In the genomic region with DNA sequence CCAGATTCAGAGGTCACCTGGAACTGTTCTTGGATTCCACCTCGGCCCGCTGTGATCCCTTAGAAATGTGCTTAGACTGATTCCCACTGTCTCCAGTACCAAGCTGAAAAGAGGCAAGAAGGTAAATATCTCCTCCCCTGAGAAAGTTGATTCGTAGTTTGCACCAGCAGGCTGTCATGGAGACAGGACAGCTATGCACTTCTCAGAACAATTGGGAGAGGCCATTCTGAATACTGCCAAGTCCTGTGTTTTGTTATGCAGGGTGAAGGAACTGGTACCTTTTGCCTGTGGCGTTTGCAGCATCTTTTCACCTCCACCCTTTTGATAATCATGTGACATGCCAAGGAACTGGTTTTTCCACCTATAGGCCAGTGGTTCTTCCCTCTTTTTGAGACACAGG, we compare ENCODE assay signal across 20 cellular contexts. TPM values are rescaled to one million over a fixed set of nuclear protein-coding genes. Genes with fewer than 3 reads are reported as not detected.
DNase-seq lines count a peak whose midpoint lies in the region; ATAC-seq and TF ChIP-seq lines count a peak whose summit lies in the region.
"Had no signal": no experiment of that assay in that cellular context is flagged by ENCODE, and none has a peak within 500 bp of the region (broad histone marks: within the 10 kb centered on the region; RNA-seq: fewer than 3 reads in every experiment).

No MANE protein-coding gene starts in this region.

- H2BK20ac ChIP-seq in IMR-90 (ENCODE audit: low read depth, low read length): no peak overlapping the region

- H3K9me3 Mint-ChIP-seq in naive thymus-derived CD4-positive, alpha-beta T cell: peaks cover 0 to 7% (median 3%) of the 10 kb centered on the region in 11 donors
- no peaks in the 10 kb centered on the region for H3K9me3 Mint-ChIP-seq in activated T-helper 2 cell treated with anti-CD3 and anti-CD28 coated beads, Interferon-gamma antibody, Interleukin-2, Interleukin-4, amounts not matched to agents 10 μg/mL and 5 μg/mL and 100 μg/mL, durations not matched to agents 14 hours and 24 hours and 36 hours

- no peak overlapping the region for H2AK5ac ChIP-seq in IMR-90 (ENCODE audit: low read depth, low read length)

- H2AK9ac ChIP-seq in IMR-90 (replicated peaks; ENCODE audit: low read depth, low read length, poor library complexity): no peak overlapping the region

- no peak overlapping the region for H2BK5ac ChIP-seq in IMR-90 (ENCODE audit: low read depth, low read length, poor library complexity, severe bottlenecking)

- intact Hi-C loops in IMR-90 (cut with micrococcal nuclease): no loop called here
- intact Hi-C loops in mammary epithelial cell (cut with micrococcal nuclease): no loop called here
- intact Hi-C loops in thyroid gland (cut with DNase I): no loop called here
- intact Hi-C loops in naive thymus-derived CD4-positive, alpha-beta T cell (cut with micrococcal nuclease): no loop called here
- intact Hi-C loops in activated T-helper 2 cell treated with anti-CD3 and anti-CD28 coated beads, Interferon-gamma antibody, Interleukin-2, Interleukin-4, amounts not matched to agents 10 μg/mL and 5 μg/mL and 100 μg/mL, durations not matched to agents 14 hours and 24 hours and 36 hours (cut with micrococcal nuclease): no loop called here

- H3K27me3 ChIP-seq in IMR-90 (ENCODE audit: control insufficient read depth, insufficient read depth, low read length) (peaks cover 6% of the 10 kb centered on the region; the same call in 1 of the 2 replicates), mammary epithelial cell (ENCODE audit: insufficient read depth, low read length) (no peaks in the 10 kb centered on the region), suprapubic skin (no peaks in the 10 kb centered on the region), thyroid gland (no peaks in the 10 kb centered on the region)
- H3K27me3 ChIP-seq in naive thymus-derived CD4-positive, alpha-beta T cell (ENCODE audit: control insufficient read depth in 2 of 2, insufficient read depth in 2 of 2, low read length in 2 of 2): no peaks in the 10 kb centered on the region
- H3K27me3 ChIP-seq: cardiac muscle cell, dorsolateral prefrontal cortex had no signal

- H3K4me1 ChIP-seq in IMR-90 (ENCODE audit: control insufficient read depth, insufficient read depth, low read length) (no peaks in the 10 kb centered on the region), mammary epithelial cell (ENCODE audit: insufficient read depth, low read length) (peaks cover 28% of the 10 kb centered on the region), suprapubic skin (peaks cover 55% of the 10 kb centered on the region), thyroid gland (no peaks in the 10 kb centered on the region)
- no peaks in the 10 kb centered on the region for H3K4me1 ChIP-seq in naive thymus-derived CD4-positive, alpha-beta T cell (ENCODE audit: control insufficient read depth in 2 of 2, insufficient read depth in 2 of 2, low read length in 2 of 2)

- H4K20me1 ChIP-seq in IMR-90 (ENCODE audit: insufficient read depth, low read length) (no peaks in the 10 kb centered on the region), mammary epithelial cell (ENCODE audit: insufficient read depth, low read length) (no peaks in the 10 kb centered on the region)

- in situ Hi-C loops in IMR-90 (cut with MboI; ENCODE audit: low sequenced_read_pairs) (no loop called here), mammary epithelial cell (cut with MboI; ENCODE audit: low sequenced_read_pairs in 2 of 2) (no loop called here)

- CTCF ChIA-PET in IMR-90 (lab: Yijun Ruan, JAX) (no interaction called here), mammary epithelial cell (lab: Charles Lee; ENCODE audit: low non-redundant PET) (no interaction called here)
- CTCF ChIA-PET in naive thymus-derived CD4-positive, alpha-beta T cell (lab: Charles Lee): no interaction called here

- H3K27ac Mint-ChIP-seq in naive thymus-derived CD4-positive, alpha-beta T cell: no peak overlapping the region
- no peak overlapping the region for H3K27ac Mint-ChIP-seq in activated T-helper 2 cell treated with anti-CD3 and anti-CD28 coated beads, Interferon-gamma antibody, Interleukin-2, Interleukin-4, amounts not matched to agents 10 μg/mL and 5 μg/mL and 100 μg/mL, durations not matched to agents 14 hours and 24 hours and 36 hours

- H3K27ac ChIP-seq in IMR-90 (ENCODE audit: insufficient read depth, low read length) (no peak overlapping the region), mammary epithelial cell (ENCODE audit: insufficient read depth, low read depth, low read length) (no peak overlapping the region), suprapubic skin (peak overlapping the region; percentile 86), thyroid gland (no peak overlapping the region)
- no peak overlapping the region for H3K27ac ChIP-seq in naive thymus-derived CD4-positive, alpha-beta T cell (ENCODE audit: low read depth, low read length)
- H3K27ac ChIP-seq: cardiac muscle cell had no signal

- ATAC-seq in IMR-90 (ENCODE audit: low read depth): no peak
- ATAC-seq in naive thymus-derived CD4-positive, alpha-beta T cell: no peak
- ATAC-seq: GM12878, left cardiac atrium had no signal

- no peak for TF ChIP-seq EP300 in suprapubic skin (IDR thresholded peaks at IDR 0.05)

- no peak overlapping the region for H3K23ac ChIP-seq in IMR-90 (ENCODE audit: low read depth, low read length)

- no peak overlapping the region for H2BK15ac ChIP-seq in IMR-90 (ENCODE audit: low read depth, low read length)

- no peak overlapping the region for H3K4me3 Mint-ChIP-seq in naive thymus-derived CD4-positive, alpha-beta T cell
- no peak overlapping the region for H3K4me3 Mint-ChIP-seq in activated T-helper 2 cell treated with anti-CD3 and anti-CD28 coated beads, Interferon-gamma antibody, Interleukin-2, Interleukin-4, amounts not matched to agents 10 μg/mL and 5 μg/mL and 100 μg/mL, durations not matched to agents 14 hours and 24 hours and 36 hours (ENCODE audit: low read depth)

- BruUV-seq in IMR-90 (replicated peaks; lab: Mats Ljungman, UMichigan): no TSS peak
- BruUV-seq in mammary epithelial cell (replicated peaks; lab: Mats Ljungman, UMichigan): no TSS peak

- H3K79me2 ChIP-seq in mammary epithelial cell (ENCODE audit: insufficient read depth, low read length): no peaks in the 10 kb centered on the region

- TF ChIP-seq POLR2A in IMR-90 (IDR thresholded peaks at IDR 0.05; ENCODE audit: low read depth, low read length) (no peak), suprapubic skin (IDR thresholded peaks at IDR 0.05) (no peak), thyroid gland (IDR thresholded peaks at IDR 0.05) (no peak)

- TF ChIP-seq RAD21 in IMR-90 (IDR thresholded peaks at IDR 0.05; ENCODE audit: low read length): no peak

- H3K27me3 Mint-ChIP-seq in naive thymus-derived CD4-positive, alpha-beta T cell: peaks cover 0 to 4% (median 0%) of the 10 kb centered on the region in 5 donors
- peaks cover 3% of the 10 kb centered on the region for H3K27me3 Mint-ChIP-seq in activated T-helper 2 cell treated with anti-CD3 and anti-CD28 coated beads, Interferon-gamma antibody, Interleukin-2, Interleukin-4, amounts not matched to agents 10 μg/mL and 5 μg/mL and 100 μg/mL, durations not matched to agents 14 hours and 24 hours and 36 hours (ENCODE audit: low read depth)

- no peak for TF ChIP-seq CTCF in IMR-90 (conservative IDR thresholded peaks at IDR 0.05; ENCODE audit: low read depth, low read length)
- no peak for TF ChIP-seq CTCF in mammary epithelial cell (conservative IDR thresholded peaks at IDR 0.05 in 1 of 2, IDR thresholded peaks at IDR 0.05 in 1 of 2; ENCODE audit: extremely low read depth in 1 of 2, insufficient read depth in 1 of 2, low read depth in 1 of 2, low read length in 2 of 2)
- no peak for TF ChIP-seq CTCF in suprapubic skin (IDR thresholded peaks at IDR 0.05)
- no peak for TF ChIP-seq CTCF in thyroid gland (IDR thresholded peaks at IDR 0.05)

- dilution Hi-C loops in IMR-90 (cut with HindIII; ENCODE audit: low sequenced_read_pairs, unreplicated experiment) (no loop called here), mammary epithelial cell (cut with HindIII; ENCODE audit: low sequenced_read_pairs) (no loop called here)

- H3K9me3 ChIP-seq in IMR-90 (ENCODE audit: control insufficient read depth, insufficient read depth, low read length): no peaks in the 10 kb centered on the region
- no peaks in the 10 kb centered on the region for H3K9me3 ChIP-seq in mammary epithelial cell (replicated peaks; ENCODE audit: insufficient read depth, low read length)
- H3K9me3 ChIP-seq in suprapubic skin: no peaks in the 10 kb centered on the region
- H3K9me3 ChIP-seq in thyroid gland: no peaks in the 10 kb centered on the region
- H3K9me3 ChIP-seq in naive thymus-derived CD4-positive, alpha-beta T cell (ENCODE audit: control insufficient read depth in 2 of 3, low read length in 3 of 3): no peaks in the 10 kb centered on the region
- H3K9me3 ChIP-seq: Caco-2 had no signal

- H3K36me3 ChIP-seq in IMR-90 (ENCODE audit: control insufficient read depth, insufficient read depth, low read length) (no peaks in the 10 kb centered on the region), mammary epithelial cell (ENCODE audit: insufficient read depth, low read length) (no peaks in the 10 kb centered on the region), suprapubic skin (no peaks in the 10 kb centered on the region), thyroid gland (no peaks in the 10 kb centered on the region)
- no peaks in the 10 kb centered on the region for H3K36me3 ChIP-seq in naive thymus-derived CD4-positive, alpha-beta T cell (ENCODE audit: control insufficient read depth in 2 of 3, insufficient read depth in 3 of 3, low read length in 3 of 3)
- H3K36me3 ChIP-seq: cardiac muscle cell had no signal

- H3K14ac ChIP-seq in IMR-90 (replicated peaks; ENCODE audit: low read depth, low read length): no peak overlapping the region

- peak overlapping the region; percentile 14 for H2AFZ ChIP-seq in IMR-90 (replicated peaks; ENCODE audit: low read length, poor library complexity)
- peak overlapping the region; percentile 62 for H2AFZ ChIP-seq in mammary epithelial cell (ENCODE audit: low read depth, low read length)

- H3K36me3 Mint-ChIP-seq in naive thymus-derived CD4-positive, alpha-beta T cell: peaks cover 0 to 3% (median 0%) of the 10 kb centered on the region in 5 donors
- no peaks in the 10 kb centered on the region for H3K36me3 Mint-ChIP-seq in activated T-helper 2 cell treated with anti-CD3 and anti-CD28 coated beads, Interferon-gamma antibody, Interleukin-2, Interleukin-4, amounts not matched to agents 10 μg/mL and 5 μg/mL and 100 μg/mL, durations not matched to agents 14 hours and 24 hours and 36 hours (ENCODE audit: low read depth)

- H3K18ac ChIP-seq in IMR-90 (ENCODE audit: low read depth, low read length): no peak overlapping the region

- H2BK120ac ChIP-seq in IMR-90 (ENCODE audit: low read depth, low read length): no peak overlapping the region

- no peaks in the 10 kb centered on the region for H3K4me1 Mint-ChIP-seq in naive thymus-derived CD4-positive, alpha-beta T cell
- no peaks in the 10 kb centered on the region for H3K4me1 Mint-ChIP-seq in activated T-helper 2 cell treated with anti-CD3 and anti-CD28 coated beads, Interferon-gamma antibody, Interleukin-2, Interleukin-4, amounts not matched to agents 10 μg/mL and 5 μg/mL and 100 μg/mL, durations not matched to agents 14 hours and 24 hours and 36 hours (ENCODE audit: low read depth)

- H3K4me3 ChIP-seq in IMR-90 (ENCODE audit: insufficient read depth, low read depth, low read length): no peak overlapping the region
- H3K4me3 ChIP-seq in mammary epithelial cell (replicated peaks in 1 of 3; ENCODE audit: insufficient read depth in 1 of 3, low read depth in 2 of 3, low read length in 3 of 3): no peak overlapping the region
- H3K4me3 ChIP-seq in suprapubic skin: no peak overlapping the region
- H3K4me3 ChIP-seq in thyroid gland (replicated peaks in 1 of 3): no peak overlapping the region
- no peak overlapping the region for H3K4me3 ChIP-seq in naive thymus-derived CD4-positive, alpha-beta T cell (ENCODE audit: low read length)
- H3K4me3 ChIP-seq: cardiac muscle cell, dorsolateral prefrontal cortex, GM12878 had no signal

- no peak overlapping the region for H4K5ac ChIP-seq in IMR-90 (ENCODE audit: low read depth, low read length)

- no peak overlapping the region for H3K4ac ChIP-seq in IMR-90 (ENCODE audit: low read depth, low read length)

- H4K91ac ChIP-seq in IMR-90 (ENCODE audit: insufficient read depth, low read depth, low read length): no peak overlapping the region

- POLR2A ChIA-PET in IMR-90 (lab: Charles Lee; ENCODE audit: unreplicated experiment): no interaction called here
- POLR2A ChIA-PET in naive thymus-derived CD4-positive, alpha-beta T cell (lab: Charles Lee): interaction anchor here (0.5 kb wide), 1 partner anchor 94 kb away, joined by 3 read pairs; no protein-coding TSS in a partner anchor

- H3K4me2 ChIP-seq in IMR-90 (ENCODE audit: low read depth, low read length) (no peak overlapping the region), mammary epithelial cell (ENCODE audit: insufficient read depth, low read depth, low read length) (no peak overlapping the region)

- H3K9ac ChIP-seq in IMR-90 (ENCODE audit: low read depth, low read length) (no peak overlapping the region), mammary epithelial cell (ENCODE audit: insufficient read depth, low read length) (no peak overlapping the region)

- H3K9me1 ChIP-seq in IMR-90 (ENCODE audit: insufficient read depth, low read length): no peaks in the 10 kb centered on the region

- H3K79me1 ChIP-seq in IMR-90 (ENCODE audit: low read depth in 1 of 2, low read length in 2 of 2): no peaks in the 10 kb centered on the region

- H3K56ac ChIP-seq in IMR-90 (ENCODE audit: extremely low read depth, insufficient read depth, low read length): no peak overlapping the region

- DNase-seq in IMR-90 (no peak), mammary epithelial cell (peak; percentile 37), iPS-NIHi11 (ENCODE audit: low spot score) (peak; percentile 67), suprapubic skin (ENCODE audit: low spot score in 2 of 2) (no peak), thyroid gland (no peak), NCI-H345 (lab: John Stamatoyannopoulos, UW) (no peak)
- DNase-seq in naive thymus-derived CD4-positive, alpha-beta T cell: no peak
- DNase-seq in activated T-helper 2 cell treated with anti-CD3 and anti-CD28 coated beads, Interferon-gamma antibody, Interleukin-2, Interleukin-4, amounts not matched to agents 10 μg/mL and 5 μg/mL and 100 μg/mL, durations not matched to agents 14 hours and 24 hours and 36 hours (ENCODE audit: low spot score): no peak
- DNase-seq: activated CD4-positive, CD25-positive, alpha-beta regulatory T cell; dorsolateral prefrontal cortex; GDM1; head of caudate nucleus; left cardiac atrium; NCI-H226; SHP77; stimulated activated CD4-positive, alpha-beta T cell treated with anti-CD3 and anti-CD28 coated beads, Interleukin-2, amount 100 ng/mL, for 48 hours; T-helper 2 cell had no signal

- H4K8ac ChIP-seq in IMR-90 (ENCODE audit: low read depth in 2 of 2, low read length in 2 of 2): no peak overlapping the region

- WGBS in IMR-90 (ENCODE audit: extremely low coverage in 2 of 2, insufficient read length in 1 of 2), 2 experiments: no CpG with 5 or more reads among the region's 4 CpGs
- 55% methylated on average over 4 of the region's 4 CpGs for WGBS in mammary epithelial cell (ENCODE audit: low coverage, missing lambda C conversion rate)
- WGBS in suprapubic skin: 65% methylated on average over 4 of the region's 4 CpGs
- WGBS in thyroid gland, 2 donors: 62 to 65% methylated on average over 4 of the region's 4 CpGs

RNA-seq across cellular contexts. Expression of a gene that starts 58.2 kb away (rescaled TPM):
- total RNA-seq in IMR-90 (2012; rRNA removed) (21.7 and 42.8 TPM in 2 replicates), mammary epithelial cell (10 to 100 TPM; 15.5 to 23.5 TPM), suprapubic skin (10 to 100 TPM in 2 of 4 donors, 1 to 10 TPM in 2; 8.6 to 13.6 (median 11.6) TPM), thyroid gland (10 to 100 TPM; 19.1 to 31.4 (median 24.8) TPM)
- polyA plus RNA-seq in IMR-90 (2012; rRNA removed) (4.7 and 5.4 TPM in 2 replicates), mammary epithelial cell (5.2 TPM)
- 0.95 and 2.2 TPM in 2 replicates for polyA plus RNA-seq in IMR-90 (2012; cell fraction: cytosol; rRNA removed)
- 0.72 and 3.9 TPM in 2 replicates for polyA plus RNA-seq in IMR-90 (2012; cell fraction: nucleus; rRNA removed; ENCODE audit: low replicate concordance)
- polyA minus RNA-seq in mammary epithelial cell: 7.3 TPM
- 10 to 100 TPM; 15.4 to 26.5 (median 20.8) TPM for total RNA-seq in naive thymus-derived CD4-positive, alpha-beta T cell
- polyA plus RNA-seq in naive thymus-derived CD4-positive, alpha-beta T cell: 10 to 100 TPM; 16.8 to 17.9 TPM
- 23.5 and 24.2 TPM in 2 replicates for total RNA-seq in activated T-helper 2 cell treated with anti-CD3 and anti-CD28 coated beads, Interferon-gamma antibody, Interleukin-2, Interleukin-4, amounts not matched to agents 10 μg/mL and 5 μg/mL and 100 μg/mL, durations not matched to agents 14 hours and 24 hours and 36 hours

RNA-seq across cellular contexts. Expression of a gene that starts 58.9 kb away (rescaled TPM):
- total RNA-seq in IMR-90 (2012; rRNA removed) (6.5 and 18.3 TPM in 2 replicates), mammary epithelial cell (10 to 100 TPM; 56.6 to 75.0 TPM), suprapubic skin (100 to 1,000 TPM; 238 to 292 (median 271) TPM), thyroid gland (100 to 1,000 TPM; 189 to 307 (median 245) TPM)
- polyA plus RNA-seq in IMR-90 (2012; rRNA removed) (7.6 and 8.1 TPM in 2 replicates), mammary epithelial cell (4.7 TPM)
- 4.4 and 6.0 TPM in 2 replicates for polyA plus RNA-seq in IMR-90 (2012; cell fraction: cytosol; rRNA removed)
- polyA plus RNA-seq in IMR-90 (2012; cell fraction: nucleus; rRNA removed; ENCODE audit: low replicate concordance): 4.8 and 12.4 TPM in 2 replicates
- 27.0 TPM for polyA minus RNA-seq in mammary epithelial cell
- total RNA-seq in naive thymus-derived CD4-positive, alpha-beta T cell: 100 to 1,000 TPM; 108 to 822 (median 763) TPM
- polyA plus RNA-seq in naive thymus-derived CD4-positive, alpha-beta T cell: 100 to 1,000 TPM; 755 to 789 TPM
- total RNA-seq in activated T-helper 2 cell treated with anti-CD3 and anti-CD28 coated beads, Interferon-gamma antibody, Interleukin-2, Interleukin-4, amounts not matched to agents 10 μg/mL and 5 μg/mL and 100 μg/mL, durations not matched to agents 14 hours and 24 hours and 36 hours: 60.7 and 66.0 TPM in 2 replicates

Comparison
In these comparisons a context has a peak if more than half of its experiments do, and no peak if none do; other contexts are left out.
1. DNase-seq: peak in mammary epithelial cell (single experiment) and iPS-NIHi11 (single experiment); none in IMR-90 (single experiment), suprapubic skin (0 of 2), thyroid gland (0 of 2), naive thymus-derived CD4-positive, alpha-beta T cell (0 of 9), NCI-H345 (single experiment) and activated T-helper 2 cell treated with anti-CD3 and anti-CD28 coated beads, Interferon-gamma antibody, Interleukin-2, Interleukin-4, amounts not matched to agents 10 μg/mL and 5 μg/mL and 100 μg/mL, durations not matched to agents 14 hours and 24 hours and 36 hours (single experiment).